In genomic region chr2:85554980-85555612, GRCh38 we compare ENCODE assay signal across 20 cellular contexts. TPM values are rescaled to one million over a fixed set of nuclear protein-coding genes. Genes with fewer than 3 reads are reported as not detected.
DNase-seq lines count a peak whose midpoint lies in the region; ATAC-seq and TF ChIP-seq lines count a peak whose summit lies in the region.
"Had no signal": no experiment of that assay in that cellular context is flagged by ENCODE, and none has a peak within 500 bp of the region (broad histone marks: within the 10 kb centered on the region; RNA-seq: fewer than 3 reads in every experiment).

No MANE protein-coding gene starts in this region.

- H3K9me3 ChIP-seq in Peyer's patch (no peaks in the 10 kb centered on the region), osteoblast (ENCODE audit: low read depth, low read length) (no peaks in the 10 kb centered on the region)
- H3K9me3 ChIP-seq: HAP-1 had no signal

- H3K4me1 Mint-ChIP-seq in activated CD4-positive, alpha-beta T cell treated with anti-CD3 and anti-CD28 coated beads for 36 hours: peaks cover 19% of the 10 kb centered on the region
- peaks cover 25% of the 10 kb centered on the region for H3K4me1 Mint-ChIP-seq in stimulated activated naive CD8-positive, alpha-beta T cell treated with anti-CD3 and anti-CD28 coated beads, Interleukin-15, amount 100 ng/mL, for 72 hours
- peaks cover 11% of the 10 kb centered on the region for H3K4me1 Mint-ChIP-seq in nephron progenitor cell

- H3K4me1 ChIP-seq in Peyer's patch (peaks cover 0 to 15% (median 0%) of the 10 kb centered on the region in 4 donors), osteoblast (ENCODE audit: insufficient read depth, low read length) (peaks cover 11% of the 10 kb centered on the region)

- H3K27me3 Mint-ChIP-seq in activated CD4-positive, alpha-beta T cell treated with anti-CD3 and anti-CD28 coated beads for 36 hours: no peaks in the 10 kb centered on the region
- H3K27me3 Mint-ChIP-seq in stimulated activated naive CD8-positive, alpha-beta T cell treated with anti-CD3 and anti-CD28 coated beads, Interleukin-15, amount 100 ng/mL, for 72 hours: no peaks in the 10 kb centered on the region
- no peaks in the 10 kb centered on the region for H3K27me3 Mint-ChIP-seq in nephron progenitor cell (ENCODE audit: low read depth, poor library complexity)

- H3K36me3 Mint-ChIP-seq in activated CD4-positive, alpha-beta T cell treated with anti-CD3 and anti-CD28 coated beads for 36 hours (ENCODE audit: low read depth): peaks cover 45% of the 10 kb centered on the region
- H3K36me3 Mint-ChIP-seq in nephron progenitor cell (ENCODE audit: low read depth): peaks cover 38% of the 10 kb centered on the region

- H3K27ac Mint-ChIP-seq in activated CD4-positive, alpha-beta T cell treated with anti-CD3 and anti-CD28 coated beads for 36 hours: peak overlapping the region; percentile 26
- no peak overlapping the region for H3K27ac Mint-ChIP-seq in stimulated activated naive CD8-positive, alpha-beta T cell treated with anti-CD3 and anti-CD28 coated beads, Interleukin-15, amount 100 ng/mL, for 72 hours
- peak overlapping the region; percentile 29 for H3K27ac Mint-ChIP-seq in nephron progenitor cell

- H3K4me3 Mint-ChIP-seq in activated CD4-positive, alpha-beta T cell treated with anti-CD3 and anti-CD28 coated beads for 36 hours: no peak overlapping the region
- H3K4me3 Mint-ChIP-seq in stimulated activated naive CD8-positive, alpha-beta T cell treated with anti-CD3 and anti-CD28 coated beads, Interleukin-15, amount 100 ng/mL, for 72 hours: no peak overlapping the region
- no peak overlapping the region for H3K4me3 Mint-ChIP-seq in nephron progenitor cell
- H3K4me3 Mint-ChIP-seq: CD14-positive monocyte had no signal

- no peak for TF ChIP-seq POLR2A in Peyer's patch (IDR thresholded peaks at IDR 0.05)

- peaks cover 41% of the 10 kb centered on the region for H3K79me2 ChIP-seq in osteoblast (ENCODE audit: insufficient read depth, low read length)

- CTCF ChIA-PET in activated CD4-positive, alpha-beta T cell treated with anti-CD3 and anti-CD28 coated beads for 36 hours (lab: Charles Lee): interaction anchor here (0.7 to 10.6 kb wide), 4 partner anchors 15 to 489 kb away, joined by 3 to 205 read pairs (median 10); partner anchors contain the start of gene SH2D6

- POLR2A ChIA-PET in activated CD4-positive, alpha-beta T cell treated with anti-CD3 and anti-CD28 coated beads for 36 hours (lab: Charles Lee): interaction anchor here (1.8 kb wide), 1 partner anchor 11 kb away, joined by 8 read pairs; no protein-coding TSS in a partner anchor

- no peaks in the 10 kb centered on the region for H3K9me3 Mint-ChIP-seq in activated CD4-positive, alpha-beta T cell treated with anti-CD3 and anti-CD28 coated beads for 36 hours (ENCODE audit: low read depth)
- no peaks in the 10 kb centered on the region for H3K9me3 Mint-ChIP-seq in stimulated activated naive CD8-positive, alpha-beta T cell treated with anti-CD3 and anti-CD28 coated beads, Interleukin-15, amount 100 ng/mL, for 72 hours
- H3K9me3 Mint-ChIP-seq in nephron progenitor cell: no peaks in the 10 kb centered on the region

- intact Hi-C loops in activated CD4-positive, alpha-beta T cell treated with anti-CD3 and anti-CD28 coated beads for 36 hours (cut with DNase I, micrococcal nuclease): loop anchor here in 1 of 2 experiments (5.0 kb wide), 1 partner anchor 228 kb away; the partner anchor contains the start of gene TGOLN2

- H3K27ac ChIP-seq in Peyer's patch: no peak overlapping the region
- no peak overlapping the region for H3K27ac ChIP-seq in osteoblast (ENCODE audit: low read depth, low read length)
- H3K27ac ChIP-seq: 22Rv1, GM23248 had no signal

- no peak overlapping the region for H2AFZ ChIP-seq in osteoblast (ENCODE audit: low read length)
- H2AFZ ChIP-seq: GM23248 had no signal

- peak; percentile 51 for ATAC-seq in activated CD4-positive, alpha-beta T cell treated with anti-CD3 and anti-CD28 coated beads for 36 hours
- peak; percentile 26 for ATAC-seq in stimulated activated naive CD8-positive, alpha-beta T cell treated with anti-CD3 and anti-CD28 coated beads, Interleukin-15, Interleukin-2, amounts not matched to agents 100 U/mL and 50 U/mL, for 24 hours
- ATAC-seq in stimulated activated naive CD8-positive, alpha-beta T cell treated with anti-CD3 and anti-CD28 coated beads, Interleukin-15, amount 100 ng/mL, for 72 hours: no peak

- TF ChIP-seq CTCF in nephron progenitor cell (IDR thresholded peaks at IDR 0.05): no peak
- no peak for TF ChIP-seq CTCF in Peyer's patch (IDR thresholded peaks at IDR 0.05)
- no peak for TF ChIP-seq CTCF in osteoblast (IDR thresholded peaks at IDR 0.05; ENCODE audit: extremely low read depth, low read depth, low read length)

- H3K4me3 ChIP-seq in Peyer's patch: no peak overlapping the region
- no peak overlapping the region for H3K4me3 ChIP-seq in osteoblast (ENCODE audit: insufficient read depth, low read length)
- H3K4me3 ChIP-seq: GM23248, HAP-1 had no signal

- no peak overlapping the region for H3K4me2 ChIP-seq in osteoblast (ENCODE audit: insufficient read depth, low read length)

- H3K36me3 ChIP-seq in Peyer's patch: peaks cover 0 to 74% (median 0%) of the 10 kb centered on the region in 3 donors
- peaks cover 70% of the 10 kb centered on the region for H3K36me3 ChIP-seq in osteoblast (ENCODE audit: insufficient read depth, low read length)

- no peak for DNase-seq in activated CD4-positive, alpha-beta T cell treated with anti-CD3 and anti-CD28 coated beads for 36 hours
- DNase-seq in activated CD4-positive, alpha-beta T cell treated with anti-CD3 and anti-CD28 coated beads, Interleukin-2, amount 50 U/mL, for 1 hour: no peak
- DNase-seq in stimulated activated naive CD8-positive, alpha-beta T cell treated with anti-CD3 and anti-CD28 coated beads, Interleukin-15, Interleukin-2, amounts not matched to agents 100 U/mL and 50 U/mL, for 24 hours: no peak
- DNase-seq in stimulated activated naive CD8-positive, alpha-beta T cell treated with anti-CD3 and anti-CD28 coated beads, Interleukin-15, amount 100 ng/mL, for 72 hours: no peak
- DNase-seq in nephron progenitor cell (no peak), Peyer's patch (no peak), osteoblast (ENCODE audit: insufficient read length, low spot score, missing footprints) (no peak)
- DNase-seq in stimulated activated CD4-positive, alpha-beta T cell treated with anti-CD3 and anti-CD28 coated beads, Interleukin-2, amount 100 ng/mL, for 24 hours: no peak
- DNase-seq: AML-193, GDM1, GM23248, Kasumi-1, NCI-H1092 treated with DMSO at 0.1 percent for 48 hours, NCI-H146, NCI-H2081 treated with DMSO at 0.1 percent for 48 hours, NCI-H446 treated with DMSO at 0.1 percent for 48 hours, SHP77 treated with DMSO at 0.1 percent for 48 hours had no signal

- H4K20me1 ChIP-seq in osteoblast (ENCODE audit: insufficient read depth, low read length): peaks cover 13% of the 10 kb centered on the region

- H3K27me3 ChIP-seq in Peyer's patch (no peaks in the 10 kb centered on the region), osteoblast (ENCODE audit: insufficient read depth, low read length) (no peaks in the 10 kb centered on the region)

RNA-seq across cellular contexts. Expression of gene GGCX, which starts 6.2 kb away (rescaled TPM):
- 10 to 100 TPM; 20.1 to 22.2 TPM for total RNA-seq in activated CD4-positive, alpha-beta T cell treated with anti-CD3 and anti-CD28 coated beads for 36 hours
- total RNA-seq in Peyer's patch (10 to 100 TPM; 21.3 to 38.0 (median 31.1) TPM), osteoblast (40.9 and 52.5 TPM in 2 replicates)

RNA-seq across cellular contexts. Expression of gene MAT2A, which starts 16.1 kb away (rescaled TPM):
- 100 to 1,000 TPM; 226 to 259 TPM for total RNA-seq in activated CD4-positive, alpha-beta T cell treated with anti-CD3 and anti-CD28 coated beads for 36 hours
- 100 to 1,000 TPM; 113 to 189 (median 140) TPM for total RNA-seq in Peyer's patch
- 124 and 142 TPM in 2 replicates for total RNA-seq in osteoblast

RNA-seq across cellular contexts. Expression of gene VAMP8, which starts 22.3 kb away (rescaled TPM):
- total RNA-seq in activated CD4-positive, alpha-beta T cell treated with anti-CD3 and anti-CD28 coated beads for 36 hours: 100 to 1,000 TPM in 1 of 2 experiments, 10 to 100 TPM in 1; 98.3 to 106 TPM
- 100 to 1,000 TPM in 2 of 4 donors, 10 to 100 TPM in 2; 75.1 to 189 (median 112) TPM for total RNA-seq in Peyer's patch
- 2.1 and 2.5 TPM in 2 replicates for total RNA-seq in osteoblast

RNA-seq across cellular contexts. Expression of gene VAMP5, which starts 29.1 kb away (rescaled TPM):
- total RNA-seq in activated CD4-positive, alpha-beta T cell treated with anti-CD3 and anti-CD28 coated beads for 36 hours: 10 to 100 TPM; 21.4 to 26.7 TPM
- total RNA-seq in Peyer's patch: 10 to 100 TPM in 3 of 4 donors, 1 to 10 TPM in 1; 6.5 to 18.2 (median 16.0) TPM
- 21.8 and 27.1 TPM in 2 replicates for total RNA-seq in osteoblast

RNA-seq across cellular contexts. Expression of gene RNF181, which starts 40.4 kb away (rescaled TPM):
- total RNA-seq in activated CD4-positive, alpha-beta T cell treated with anti-CD3 and anti-CD28 coated beads for 36 hours: 100 to 1,000 TPM; 113 to 140 TPM
- total RNA-seq in Peyer's patch (100 to 1,000 TPM in 3 of 4 donors, 10 to 100 TPM in 1; 73.4 to 182 (median 134) TPM), osteoblast (124 and 146 TPM in 2 replicates)

Comparison
In these comparisons a context has a peak if more than half of its experiments do, and no peak if none do; other contexts are left out.
1. H3K27ac Mint-ChIP-seq: peak in activated CD4-positive, alpha-beta T cell treated with anti-CD3 and anti-CD28 coated beads for 36 hours (single experiment) and nephron progenitor cell (single experiment); none in stimulated activated naive CD8-positive, alpha-beta T cell treated with anti-CD3 and anti-CD28 coated beads, Interleukin-15, amount 100 ng/mL, for 72 hours (0 of 2).
2. RNA of gene VAMP8, which starts 22.3 kb away (total RNA-seq): 75.1 to 189 TPM in Peyer's patch and 98.3 to 106 TPM in activated CD4-positive, alpha-beta T cell treated with anti-CD3 and anti-CD28 coated beads for 36 hours; 2.1 to 2.5 TPM in osteoblast; every median in the first group is over 10 times any median in the second.